Comparison of ENCODE assay signal across 5 cellular contexts in genomic region chr5:51096859-51097258, GRCh38.
"Had no signal": no experiment of that assay in that cellular context is flagged by ENCODE, and none has a peak within 500 bp of the region (broad histone marks: within the 10 kb centered on the region; RNA-seq: fewer than 3 reads in every experiment).

No MANE protein-coding gene starts in this region.

- ATAC-seq: GM23338, K562 had no signal

- H3K4me3 ChIP-seq: GM23338, K562 had no signal

- DNase-seq: H9, HCEC 1CT, IMR-90 had no signal
